ENCODE assay signal across 1 cellular context in genomic region chr2:114160263-114161001, GRCh38.
A peak's percentile ranks its signal among the peaks of the same experiment; 100 is the strongest.
TF ChIP-seq lines count a peak whose summit lies in the region.

No MANE protein-coding gene starts in this region.

TF ChIP-seq in HepG2, 621 proteins besides CTCF, POLR2A, EP300 and RAD21 (continued from another document and continues in another):
- TF ChIP-seq THRA (CRISPR knock-in tag; IDR thresholded peaks at IDR 0.05; ENCODE audit: borderline replicate concordance) (peak; percentile 29; the same call in 1 of the 2 replicates), CCAR2 (optimal IDR thresholded peaks at IDR 0.05; ENCODE audit: low read depth, low read length) (no peak), KLF9 (CRISPR knock-in tag; IDR thresholded peaks at IDR 0.05; ENCODE audit: low read depth) (no peak), ZNF292 (CRISPR knock-in tag; IDR thresholded peaks at IDR 0.05; ENCODE audit: borderline replicate concordance, low read depth) (peak; percentile 47; the same call in 1 of the 2 replicates), ZNF160 (CRISPR knock-in tag; IDR thresholded peaks at IDR 0.05) (no peak), SETDB1 (CRISPR knock-in tag; IDR thresholded peaks at IDR 0.05; ENCODE audit: borderline replicate concordance) (no peak), ZNF670 (CRISPR knock-in tag; IDR thresholded peaks at IDR 0.05; ENCODE audit: borderline replicate concordance) (peak; percentile 67; the same call in 1 of the 2 replicates), ZNF652 (CRISPR knock-in tag; IDR thresholded peaks at IDR 0.05; ENCODE audit: borderline replicate concordance, low read depth) (no peak), NPAS2 (CRISPR knock-in tag; IDR thresholded peaks at IDR 0.05; ENCODE audit: borderline replicate concordance) (no peak), ZNF589 (CRISPR knock-in tag; conservative IDR thresholded peaks at IDR 0.05) (no peak), ZNF567 (CRISPR knock-in tag; IDR thresholded peaks at IDR 0.05; ENCODE audit: borderline replicate concordance) (no peak), ATF1 (CRISPR knock-in tag; IDR thresholded peaks at IDR 0.05) (no peak), ARID2 (CRISPR knock-in tag; IDR thresholded peaks at IDR 0.05; ENCODE audit: borderline replicate concordance) (no peak), NFRKB (IDR thresholded peaks at IDR 0.05) (no peak), ZGPAT (CRISPR knock-in tag; IDR thresholded peaks at IDR 0.05) (peak; percentile 52; the same call in 1 of the 2 replicates), SALL2 (CRISPR knock-in tag; IDR thresholded peaks at IDR 0.05) (no peak), ZNF879 (CRISPR knock-in tag; IDR thresholded peaks at IDR 0.05) (no peak), ZNF3 (CRISPR knock-in tag; IDR thresholded peaks at IDR 0.05) (no peak), ZSCAN21 (CRISPR knock-in tag; IDR thresholded peaks at IDR 0.05; ENCODE audit: borderline replicate concordance) (0 out of 2 replicates have a peak, but pooled peaks have one; percentile 42), ELF3 (CRISPR knock-in tag; IDR thresholded peaks at IDR 0.05) (peak; percentile 29; the same call in 1 of the 2 replicates), ZNF264 (CRISPR knock-in tag; IDR thresholded peaks at IDR 0.05) (peak; percentile 98), DNMT3B (CRISPR knock-in tag; conservative IDR thresholded peaks at IDR 0.05) (no peak), NFIB (CRISPR knock-in tag; IDR thresholded peaks at IDR 0.05; ENCODE audit: borderline replicate concordance) (no peak), ERF (CRISPR knock-in tag; IDR thresholded peaks at IDR 0.05) (0 out of 2 replicates have a peak, but pooled peaks have one; percentile 29), RARG (CRISPR knock-in tag; IDR thresholded peaks at IDR 0.05; ENCODE audit: low read depth) (no peak), HIVEP1 (CRISPR knock-in tag; IDR thresholded peaks at IDR 0.05) (no peak), SRSF9 (IDR thresholded peaks at IDR 0.05; ENCODE audit: borderline replicate concordance, insufficient read depth, low read depth, low read length, poor library complexity, severe bottlenecking) (no peak), SP140L (CRISPR knock-in tag; IDR thresholded peaks at IDR 0.05; ENCODE audit: borderline replicate concordance) (no peak), ELF1 (CRISPR knock-in tag; IDR thresholded peaks at IDR 0.05) (no peak), FOXP1 (IDR thresholded peaks at IDR 0.05) (no peak), FOXP1 (CRISPR knock-in tag; IDR thresholded peaks at IDR 0.05) (peak; percentile 53; the same call in 1 of the 2 replicates), AGO1 (IDR thresholded peaks at IDR 0.05; ENCODE audit: low read depth, low read length, poor library complexity, severe bottlenecking) (no peak), PHF8 (CRISPR knock-in tag; IDR thresholded peaks at IDR 0.05) (no peak), MNT (IDR thresholded peaks at IDR 0.05) (no peak), FOXA1 (IDR thresholded peaks at IDR 0.05) (no peak), FOXA1 (CRISPR knock-in tag; IDR thresholded peaks at IDR 0.05) (peak; percentile 81), NRL (CRISPR knock-in tag; IDR thresholded peaks at IDR 0.05; ENCODE audit: borderline replicate concordance) (no peak), CHD2 (IDR thresholded peaks at IDR 0.05; ENCODE audit: low read depth, low read length) (no peak), FOSL2 (CRISPR knock-in tag; IDR thresholded peaks at IDR 0.05) (peak; percentile 83), NFE2L2 (IDR thresholded peaks at IDR 0.05; ENCODE audit: low read length) (peak; percentile 85), ZFY (CRISPR knock-in tag; IDR thresholded peaks at IDR 0.05) (no peak), NFATC3 (CRISPR knock-in tag; IDR thresholded peaks at IDR 0.05) (no peak), ZNF720 (CRISPR knock-in tag; IDR thresholded peaks at IDR 0.05) (no peak), FOXO1 (CRISPR knock-in tag; IDR thresholded peaks at IDR 0.05) (peak; percentile 78), ZBTB1 (CRISPR knock-in tag; IDR thresholded peaks at IDR 0.05; ENCODE audit: borderline replicate concordance) (no peak), STAT5B (CRISPR knock-in tag; IDR thresholded peaks at IDR 0.05) (no peak), PRDM4 (CRISPR knock-in tag; IDR thresholded peaks at IDR 0.05; ENCODE audit: borderline replicate concordance) (no peak), FOXK1 (CRISPR knock-in tag; IDR thresholded peaks at IDR 0.05; ENCODE audit: borderline replicate concordance, low read depth) (peak; percentile 57; the same call in 1 of the 2 replicates), EHMT2 (IDR thresholded peaks at IDR 0.05; ENCODE audit: borderline replicate concordance, low read depth, low read length) (peak; percentile 97; the same call in 1 of the 2 replicates), FOXJ3 (CRISPR knock-in tag; IDR thresholded peaks at IDR 0.05; ENCODE audit: borderline replicate concordance) (peak; percentile 65; the same call in 1 of the 2 replicates), ZHX1 (CRISPR knock-in tag; IDR thresholded peaks at IDR 0.05; ENCODE audit: low read depth) (peak; percentile 46; the same call in 1 of the 2 replicates), ZNF660 (CRISPR knock-in tag; IDR thresholded peaks at IDR 0.05; ENCODE audit: borderline replicate concordance, low read depth) (no peak), ISL2 (CRISPR knock-in tag; IDR thresholded peaks at IDR 0.05) (peak; percentile 40; the same call in 1 of the 2 replicates), ZNF614 (CRISPR knock-in tag; IDR thresholded peaks at IDR 0.05; ENCODE audit: borderline replicate concordance) (peak; percentile 87; the same call in 1 of the 2 replicates)
- TF ChIP-seq, protein P1, sequence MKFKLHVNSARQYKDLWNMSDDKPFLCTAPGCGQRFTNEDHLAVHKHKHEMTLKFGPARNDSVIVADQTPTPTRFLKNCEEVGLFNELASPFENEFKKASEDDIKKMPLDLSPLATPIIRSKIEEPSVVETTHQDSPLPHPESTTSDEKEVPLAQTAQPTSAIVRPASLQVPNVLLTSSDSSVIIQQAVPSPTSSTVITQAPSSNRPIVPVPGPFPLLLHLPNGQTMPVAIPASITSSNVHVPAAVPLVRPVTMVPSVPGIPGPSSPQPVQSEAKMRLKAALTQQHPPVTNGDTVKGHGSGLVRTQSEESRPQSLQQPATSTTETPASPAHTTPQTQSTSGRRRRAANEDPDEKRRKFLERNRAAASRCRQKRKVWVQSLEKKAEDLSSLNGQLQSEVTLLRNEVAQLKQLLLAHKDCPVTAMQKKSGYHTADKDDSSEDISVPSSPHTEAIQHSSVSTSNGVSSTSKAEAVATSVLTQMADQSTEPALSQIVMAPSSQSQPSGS (CRISPR knock-in tag; IDR thresholded peaks at IDR 0.05), result 0 out of 2 replicates have a peak, but pooled peaks have one; percentile 44
- TF ChIP-seq, protein P2, sequence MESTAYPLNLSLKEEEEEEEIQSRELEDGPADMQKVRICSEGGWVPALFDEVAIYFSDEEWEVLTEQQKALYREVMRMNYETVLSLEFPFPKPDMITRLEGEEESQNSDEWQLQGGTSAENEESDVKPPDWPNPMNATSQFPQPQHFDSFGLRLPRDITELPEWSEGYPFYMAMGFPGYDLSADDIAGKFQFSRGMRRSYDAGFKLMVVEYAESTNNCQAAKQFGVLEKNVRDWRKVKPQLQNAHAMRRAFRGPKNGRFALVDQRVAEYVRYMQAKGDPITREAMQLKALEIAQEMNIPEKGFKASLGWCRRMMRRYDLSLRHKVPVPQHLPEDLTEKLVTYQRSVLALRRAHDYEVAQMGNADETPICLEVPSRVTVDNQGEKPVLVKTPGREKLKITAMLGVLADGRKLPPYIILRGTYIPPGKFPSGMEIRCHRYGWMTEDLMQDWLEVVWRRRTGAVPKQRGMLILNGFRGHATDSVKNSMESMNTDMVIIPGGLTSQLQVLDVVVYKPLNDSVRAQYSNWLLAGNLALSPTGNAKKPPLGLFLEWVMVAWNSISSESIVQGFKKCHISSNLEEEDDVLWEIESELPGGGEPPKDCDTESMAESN (CRISPR knock-in tag; conservative IDR thresholded peaks at IDR 0.05), result no peak
- TF ChIP-seq, protein P3, sequence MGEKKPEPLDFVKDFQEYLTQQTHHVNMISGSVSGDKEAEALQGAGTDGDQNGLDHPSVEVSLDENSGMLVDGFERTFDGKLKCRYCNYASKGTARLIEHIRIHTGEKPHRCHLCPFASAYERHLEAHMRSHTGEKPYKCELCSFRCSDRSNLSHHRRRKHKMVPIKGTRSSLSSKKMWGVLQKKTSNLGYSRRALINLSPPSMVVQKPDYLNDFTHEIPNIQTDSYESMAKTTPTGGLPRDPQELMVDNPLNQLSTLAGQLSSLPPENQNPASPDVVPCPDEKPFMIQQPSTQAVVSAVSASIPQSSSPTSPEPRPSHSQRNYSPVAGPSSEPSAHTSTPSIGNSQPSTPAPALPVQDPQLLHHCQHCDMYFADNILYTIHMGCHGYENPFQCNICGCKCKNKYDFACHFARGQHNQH (CRISPR knock-in tag; IDR thresholded peaks at IDR 0.05), result peak; percentile 66; the same call in 1 of the 2 replicates
- TF ChIP-seq, protein P4, sequence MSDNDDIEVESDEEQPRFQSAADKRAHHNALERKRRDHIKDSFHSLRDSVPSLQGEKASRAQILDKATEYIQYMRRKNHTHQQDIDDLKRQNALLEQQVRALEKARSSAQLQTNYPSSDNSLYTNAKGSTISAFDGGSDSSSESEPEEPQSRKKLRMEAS (IDR thresholded peaks at IDR 0.05), result peak; percentile 43; the same call in 1 of the 2 replicates
